8 cellular contexts compared by ENCODE assay signal in genomic region chr1:242936729-242937128, GRCh38.
DNase-seq lines count a peak whose midpoint lies in the region; ATAC-seq and TF ChIP-seq lines count a peak whose summit lies in the region.
"Not testable (repeated sequence)": the region's sequence is repeated elsewhere in the genome, so short reads cannot be mapped to it uniquely, and the experiment has no call there.

No MANE protein-coding gene starts in this region.

- not testable (repeated sequence) for H3K27ac ChIP-seq in left ventricle myocardium inferior (replicated peaks); neural progenitor cell

- H3K4me3 Mint-ChIP-seq in neural progenitor cell, result not testable (repeated sequence)

- not testable (repeated sequence) for H4K20me1 ChIP-seq in neural progenitor cell (ENCODE audit: low read depth)

- H3K4me2 ChIP-seq in neural progenitor cell, result not testable (repeated sequence)

- intact Hi-C loops in left ventricle myocardium inferior (cut with micrococcal nuclease), result not testable (repeated sequence)

- TF ChIP-seq POLR2A in NB4 (IDR thresholded peaks at IDR 0.05; ENCODE audit: extremely low read depth, insufficient read length), result not testable (repeated sequence)

- H3K27ac Mint-ChIP-seq in neural progenitor cell, result not testable (repeated sequence)

- not testable (repeated sequence) for H3K36me3 Mint-ChIP-seq in neural progenitor cell

- TF ChIP-seq CTCF in NB4 (IDR thresholded peaks at IDR 0.05; ENCODE audit: low read depth, low read length) (peak; percentile 42), left ventricle myocardium inferior (IDR thresholded peaks at IDR 0.05; ENCODE audit: borderline replicate concordance) (peak; percentile 47), neural progenitor cell (IDR thresholded peaks at IDR 0.05) (peak; percentile 52)

- H2AFZ ChIP-seq in neural progenitor cell (replicated peaks), result not testable (repeated sequence)

- H3K27me3 Mint-ChIP-seq in neural progenitor cell (ENCODE audit: insufficient read depth, low read depth), result not testable (repeated sequence)

- ATAC-seq in GM18867 (IDR thresholded peaks at IDR 0.05; ENCODE audit: unreplicated experiment), result peak; percentile 82
- ATAC-seq in HG02678 (IDR thresholded peaks at IDR 0.05; ENCODE audit: unreplicated experiment), result peak; percentile 86

- not testable (repeated sequence) for H3K4me3 ChIP-seq in NB4 (ENCODE audit: low read depth, low read length); left ventricle myocardium inferior; neural progenitor cell

- H3K9me3 Mint-ChIP-seq in neural progenitor cell, result not testable (repeated sequence)

- H3K9me3 ChIP-seq in left ventricle myocardium inferior (replicated peaks); neural progenitor cell (ENCODE audit: low read depth): not testable (repeated sequence)

- not testable (repeated sequence) for H3F3A ChIP-seq in neural progenitor cell (ENCODE audit: low read depth)

- H3K27me3 ChIP-seq in left ventricle myocardium inferior (ENCODE audit: low read depth), result peaks cover 19% of the 10 kb centered on the region
- not testable (repeated sequence) for H3K27me3 ChIP-seq in neural progenitor cell

- H3K79me2 ChIP-seq in neural progenitor cell (ENCODE audit: low read depth), result not testable (repeated sequence)

- not testable (repeated sequence) for H3K36me3 ChIP-seq in left ventricle myocardium inferior, neural progenitor cell

- H3K4me1 Mint-ChIP-seq in neural progenitor cell, result not testable (repeated sequence)

- H3K4me1 ChIP-seq in left ventricle myocardium inferior, neural progenitor cell: not testable (repeated sequence)

- H3K9ac ChIP-seq in neural progenitor cell, result not testable (repeated sequence)

- peak; percentile 27 for DNase-seq in COLO668 (lab: John Stamatoyannopoulos, UW; ENCODE audit: unreplicated experiment)
- peak; percentile 46 for DNase-seq in NB4 (ENCODE audit: low read depth)
- peak; percentile 21 for DNase-seq in NCI-H748 treated with DMSO at 0.1 percent for 48 hours (lab: John Stamatoyannopoulos, UW)
- DNase-seq in UCSD-AML1 (lab: John Stamatoyannopoulos, UW; ENCODE audit: unreplicated experiment), result peak; percentile 16
- not testable (repeated sequence) for DNase-seq in left ventricle myocardium inferior
- peak; percentile 46 for DNase-seq in neural progenitor cell (ENCODE audit: low spot score)
